In the genomic region with DNA sequence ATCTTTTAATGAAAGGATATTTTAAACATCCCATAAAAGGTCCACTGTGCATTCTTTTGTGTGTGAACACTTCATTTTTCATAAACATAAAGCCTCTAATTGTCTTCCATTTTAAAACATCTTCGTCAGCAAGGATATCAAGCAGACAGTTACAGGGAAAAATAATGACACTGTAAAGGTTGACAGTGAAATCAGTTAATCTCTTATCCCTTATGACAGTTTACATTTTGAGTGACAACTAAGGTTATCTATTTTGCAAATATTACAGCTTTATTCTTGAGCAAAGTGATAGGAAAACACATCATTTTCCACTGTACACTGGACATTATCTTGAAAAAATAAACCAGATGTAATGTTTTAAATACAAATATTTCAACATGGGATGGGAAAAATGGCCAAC, we compare ENCODE assay signal across 9 cellular contexts.
"Had no signal": no experiment of that assay in that cellular context is flagged by ENCODE, and none has a peak within 500 bp of the region (broad histone marks: within the 10 kb centered on the region; RNA-seq: fewer than 3 reads in every experiment).

No MANE protein-coding gene starts in this region.

- H3K9ac ChIP-seq: GM23248 had no signal

- H2AFZ ChIP-seq: GM23248, GM23338 had no signal

- H3K4me2 ChIP-seq: GM23338 had no signal

- H3K36me3 ChIP-seq: HAP-1 had no signal

- DNase-seq: GM23248, GOT3, H7, H9, HCEC 1CT, HFFc6 had no signal

- H3K27ac ChIP-seq: GM23248 had no signal

- FAIRE-seq: H1 had no signal

- H3K9me3 ChIP-seq: HAP-1 had no signal

- H3K4me3 ChIP-seq: GM23248, GM23338, HAP-1 had no signal
